In genomic region chr10:21290499-21291160, GRCh38 we compare ENCODE assay signal across 19 cellular contexts.
DNase-seq lines count a peak whose midpoint lies in the region; ATAC-seq, FAIRE-seq and TF ChIP-seq lines count a peak whose summit lies in the region.
"Had no signal": no experiment of that assay in that cellular context is flagged by ENCODE, and none has a peak within 500 bp of the region (broad histone marks: within the 10 kb centered on the region; RNA-seq: fewer than 3 reads in every experiment).

No MANE protein-coding gene starts in this region.

- no peaks in the 10 kb centered on the region for H3K36me3 ChIP-seq in HEK293 (ENCODE audit: control insufficient read depth in 2 of 2, insufficient read depth in 1 of 2, low read length in 2 of 2)

- no peak for DNase-seq in A549 (ENCODE audit: low read depth in 1 of 2, low spot score in 1 of 2)
- DNase-seq in WTC11 (ENCODE audit: low spot score), result no peak
- DNase-seq in mesothelial cell of epicardium (ENCODE audit: low spot score in 2 of 2, unreplicated experiment in 2 of 2), result no peak
- no peak for DNase-seq in NCI-H446 (lab: John Stamatoyannopoulos, UW)
- DNase-seq in hypothalamus (lab: John Stamatoyannopoulos, UW), result no peak
- no peak for DNase-seq in NCI-H446 treated with DMSO at 0.1 percent for 48 hours (lab: John Stamatoyannopoulos, UW)
- DNase-seq: 8988T, C1 segment of cervical spinal cord, DMS153, EL, KBM-7, NCI-H1048, NCI-H226, PC-9, SHP77 had no signal

- POLR2A ChIA-PET in A549 (lab: Yijun Ruan, JAX) (no interaction called here), HEK293 (lab: Yijun Ruan, JAX) (interaction anchor here (0.7 kb wide), 1 partner anchor 54 kb away, joined by 5 read pairs; no protein-coding TSS in a partner anchor), WTC11 (lab: Charles Lee) (interaction anchor here (0.6 to 1.4 kb wide), 2 partner anchors 9 to 11 kb away, joined by 5 read pairs; no protein-coding TSS in a partner anchor)

- no peak for TF ChIP-seq EP300 in A549 (IDR thresholded peaks at IDR 0.05)

- H3K4me2 ChIP-seq in A549, result 0 out of 3 replicates have a peak overlapping the region, but pooled peaks have one; percentile 1
- H3K4me2 ChIP-seq: PC-9 had no signal

- peak overlapping the region; percentile 86 for H3K27ac Mint-ChIP-seq in WTC11
- peak overlapping the region; percentile 97 for H3K27ac Mint-ChIP-seq in mesothelial cell of epicardium

- H3K27ac ChIP-seq in A549, result peak overlapping the region; percentile 92 to 97
- no peak overlapping the region for H3K27ac ChIP-seq in HEK293 (ENCODE audit: extremely low read depth, low read depth, low read length)
- H3K27ac ChIP-seq: PC-9 had no signal

- peaks cover 6% of the 10 kb centered on the region for H3K36me3 Mint-ChIP-seq in WTC11
- H3K36me3 Mint-ChIP-seq in mesothelial cell of epicardium, result peaks cover 2% of the 10 kb centered on the region

- FAIRE-seq in A549 (lab: Jason Lieb, UNC), result no peak
- FAIRE-seq: GM18507, H54 had no signal

- CTCF ChIA-PET in A549 (lab: Yijun Ruan, JAX), result interaction anchor here (0.7 to 1.2 kb wide), 2 partner anchors 12 to 45 kb away, joined by 3 read pairs; no protein-coding TSS in a partner anchor
- CTCF ChIA-PET in HEK293 (lab: Yijun Ruan, JAX), result no interaction called here
- CTCF ChIA-PET in WTC11 (lab: Charles Lee), result no interaction called here

- TF ChIP-seq RAD21 in A549 (conservative IDR thresholded peaks at IDR 0.05 in 1 of 2, IDR thresholded peaks at IDR 0.05 in 1 of 2), result no peak

- H3K27me3 Mint-ChIP-seq in WTC11 (ENCODE audit: low read depth), result no peaks in the 10 kb centered on the region; the same call in 1 of the 2 replicates
- H3K27me3 Mint-ChIP-seq in mesothelial cell of epicardium (ENCODE audit: low read depth), result no peaks in the 10 kb centered on the region

- H3K9me3 ChIP-seq in A549 (no peaks in the 10 kb centered on the region), HEK293 (ENCODE audit: control insufficient read depth, insufficient read depth, low read depth, low read length) (no peaks in the 10 kb centered on the region)

- WGBS in A549 (ENCODE audit: missing lambda C conversion rate), result 100% methylated on average over 2 of the region's 2 CpGs

- H3K4me3 ChIP-seq in A549 (no peak overlapping the region), HEK293 (ENCODE audit: low read depth, low read length) (no peak overlapping the region)
- H3K4me3 ChIP-seq: PC-9 had no signal

- no peak for TF ChIP-seq POLR2A in A549 (IDR thresholded peaks at IDR 0.05; ENCODE audit: low read length)

- peak overlapping the region; percentile 67; the same call in 1 of the 2 replicates for H3K4me3 Mint-ChIP-seq in WTC11
- H3K4me3 Mint-ChIP-seq in mesothelial cell of epicardium, result no peak overlapping the region

- H3K4me1 Mint-ChIP-seq in WTC11 (peaks cover 78% of the 10 kb centered on the region), mesothelial cell of epicardium (peaks cover 53% of the 10 kb centered on the region)

- H3K4me1 ChIP-seq in A549 (peaks cover 65% of the 10 kb centered on the region), HEK293 (ENCODE audit: control insufficient read depth, insufficient read depth, low read length) (peaks cover 10% of the 10 kb centered on the region)

- H3K9me3 Mint-ChIP-seq in WTC11, result peaks cover 9% of the 10 kb centered on the region
- H3K9me3 Mint-ChIP-seq in mesothelial cell of epicardium, result peaks cover 6% of the 10 kb centered on the region

- TF ChIP-seq CTCF in A549 (IDR thresholded peaks at IDR 0.05) (no peak), HEK293 (tag by site-specific recombination; IDR thresholded peaks at IDR 0.05) (no peak), WTC11 (IDR thresholded peaks at IDR 0.05) (no peak), mesothelial cell of epicardium (IDR thresholded peaks at IDR 0.05; ENCODE audit: unreplicated experiment) (no peak)

- ATAC-seq in A549 (no peak), WTC11 (no peak), GM19023 (IDR thresholded peaks at IDR 0.05; ENCODE audit: unreplicated experiment) (no peak)

TF ChIP-seq in A549, 52 proteins besides CTCF, POLR2A, EP300 and RAD21:
- TF ChIP-seq CBX2 (IDR thresholded peaks at IDR 0.05; ENCODE audit: borderline replicate concordance, low read depth) (no peak), HOXB13 (CRISPR knock-in tag; IDR thresholded peaks at IDR 0.05; ENCODE audit: low read depth) (0 out of 2 replicates have a peak, but pooled peaks have one; percentile 1)

TF ChIP-seq in HEK293, 187 proteins besides CTCF, POLR2A, EP300 and RAD21:
- TF ChIP-seq ZEB2 (tag by site-specific recombination; IDR thresholded peaks at IDR 0.05), result no peak
- no peak for TF ChIP-seq ZBTB44 (tag by site-specific recombination; IDR thresholded peaks at IDR 0.05)
- TF ChIP-seq KLF7 (tag by site-specific recombination; IDR thresholded peaks at IDR 0.05; ENCODE audit: borderline replicate concordance), result no peak
- TF ChIP-seq ZNF530 (tag by site-specific recombination; IDR thresholded peaks at IDR 0.05; ENCODE audit: low read depth), result peak; percentile 99

TF ChIP-seq in WTC11, 78 proteins besides CTCF, POLR2A, EP300 and RAD21:
- TF ChIP-seq AFF4 (CRISPR knock-in tag; IDR thresholded peaks at IDR 0.05; ENCODE audit: borderline replicate concordance) (no peak), E2F5 (CRISPR knock-in tag; IDR thresholded peaks at IDR 0.05) (no peak), NFATC4 (CRISPR knock-in tag; IDR thresholded peaks at IDR 0.05) (no peak)
